In the genomic region with DNA sequence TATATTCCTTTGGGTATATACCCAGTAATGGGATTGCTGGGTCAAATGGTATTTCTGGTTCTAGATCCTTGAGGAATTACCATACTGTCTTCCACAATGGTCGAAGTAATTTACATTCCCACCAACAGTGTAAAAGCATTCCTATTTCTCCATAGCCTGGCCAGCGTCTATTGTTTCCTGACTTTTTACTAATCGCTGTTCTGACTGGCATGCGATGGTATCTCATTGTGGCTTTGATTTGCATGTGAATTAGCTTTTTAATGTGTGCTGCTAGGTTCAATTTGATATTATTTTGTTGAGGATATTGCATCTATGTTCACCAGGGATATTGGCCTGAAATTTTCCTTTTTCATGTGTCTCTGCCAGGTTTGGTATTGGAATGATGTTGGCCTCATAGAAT, we compare ENCODE assay signal across 32 cellular contexts.
"Had no signal": no experiment of that assay in that cellular context is flagged by ENCODE, and none has a peak within 500 bp of the region (broad histone marks: within the 10 kb centered on the region; RNA-seq: fewer than 3 reads in every experiment).

No MANE protein-coding gene starts in this region.

- H3K27me3 ChIP-seq: adrenal gland, breast epithelium, cardiac muscle cell, colonic mucosa, esophagus squamous epithelium, gastroesophageal sphincter, heart right ventricle, hepatocyte had no signal

- H2AFZ ChIP-seq: hepatocyte had no signal

- H3K79me2 ChIP-seq: hepatocyte had no signal

- H3K27ac ChIP-seq: adrenal gland, breast epithelium, cardiac muscle cell, colonic mucosa, epithelial cell of prostate, esophagus squamous epithelium, gastroesophageal sphincter, heart right ventricle, hepatocyte, WERI-Rb-1 had no signal

- H3K36me3 ChIP-seq: adrenal gland, breast epithelium, cardiac muscle cell, colonic mucosa, esophagus squamous epithelium, gastroesophageal sphincter, heart right ventricle, WERI-Rb-1 had no signal

- H3K4me3 ChIP-seq: adrenal gland, breast epithelium, cardiac muscle cell, colonic mucosa, esophagus squamous epithelium, gastroesophageal sphincter, heart right ventricle, hepatocyte had no signal

- ATAC-seq: activated T-cell treated with anti-CD3 and anti-CD28 coated beads, Interleukin-2, amount 50 U/mL, for 72 hours; gastroesophageal sphincter; heart right ventricle; T-helper 17 cell had no signal

- H3K4me1 ChIP-seq: adrenal gland, breast epithelium, colonic mucosa, esophagus squamous epithelium, gastroesophageal sphincter, heart right ventricle had no signal

- DNase-seq: activated CD4-positive, alpha-beta memory T cell treated with anti-CD3 and anti-CD28 coated beads, Interleukin-2, amount 10 ng/mL, durations not matched to agents 7 days and 5 days; activated CD4-positive, alpha-beta T cell treated with anti-CD3 and anti-CD28 coated beads for 1 hour; activated CD4-positive, alpha-beta T cell treated with anti-CD3 and anti-CD28 coated beads for 4 hours; activated CD4-positive, alpha-beta T cell treated with anti-CD3 and anti-CD28 coated beads, Interleukin-2, amount 10 ng/mL, durations not matched to agents 7 days and 5 days; activated CD4-positive, alpha-beta T cell treated with anti-CD3 and anti-CD28 coated beads, Interleukin-2, amount 50 U/mL, for 4 hours; activated CD4-positive, CD25-positive, alpha-beta regulatory T cell; activated CD8-positive, alpha-beta memory T cell treated with anti-CD3 and anti-CD28 coated beads, Interleukin-2, amount 50 U/mL, for 48 hours; activated effector memory CD4-positive, alpha-beta T cell treated with Interleukin-2 at 50 U/mL for 16 hours; activated gamma-delta T cell treated with Interleukin-2 at 50 U/mL for 16 hours; activated naive CD4-positive, alpha-beta T cell treated with anti-CD3 and anti-CD28 coated beads, Interleukin-2, amount 50 U/mL, for 16 hours; activated naive CD4-positive, alpha-beta T cell treated with Interleukin-2 at 50 U/mL for 16 hours; activated T-cell treated with anti-CD3 and anti-CD28 coated beads for 4 hours; activated T-cell treated with anti-CD3 and anti-CD28 coated beads, Interleukin-2, amount 50 U/mL, for 24 hours; activated T-cell treated with anti-CD3 and anti-CD28 coated beads, Interleukin-2, amount 50 U/mL, for 72 hours; adrenal gland; amygdala; aorta; central memory CD4-positive, alpha-beta T cell; cerebellar nuclear complex; colonic mucosa; effector CD8-positive, alpha-beta T cell; esophagus squamous epithelium; foreskin melanocyte; heart right ventricle; T-helper 17 cell; T1000; WERI-Rb-1 had no signal

- H3K4me2 ChIP-seq: hepatocyte had no signal

- H3K9me3 ChIP-seq: adrenal gland, breast epithelium, colonic mucosa, esophagus squamous epithelium, gastroesophageal sphincter, heart right ventricle had no signal
